ENCODE assay signal across 9 cellular contexts in the genomic region with DNA sequence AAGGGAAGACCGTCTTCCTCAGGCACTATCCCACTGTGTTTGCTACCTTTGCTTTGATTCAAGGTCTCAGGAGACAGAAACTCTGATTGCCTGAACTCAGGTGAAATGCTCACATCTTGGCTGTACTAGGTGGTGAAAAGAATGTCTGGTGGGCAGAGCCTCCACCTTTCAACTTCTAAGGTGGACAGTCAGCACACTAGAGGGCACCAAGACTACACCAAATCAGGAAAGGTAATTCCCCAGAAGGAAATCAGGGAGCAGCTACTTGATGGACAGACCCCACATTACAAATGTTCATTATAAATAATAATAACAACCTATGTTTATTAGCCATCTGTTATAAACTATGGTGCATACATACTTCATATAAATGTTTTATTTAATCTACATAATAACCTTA.
DNase-seq lines count a peak whose midpoint lies in the region; ATAC-seq and TF ChIP-seq lines count a peak whose summit lies in the region.
"Had no signal": no experiment of that assay in that cellular context is flagged by ENCODE, and none has a peak within 500 bp of the region (broad histone marks: within the 10 kb centered on the region; RNA-seq: fewer than 3 reads in every experiment).

No MANE protein-coding gene starts in this region.

- H3K4me3 Mint-ChIP-seq in WTC11: no peak overlapping the region
- H3K4me3 Mint-ChIP-seq in activated CD4-positive, alpha-beta T cell treated with anti-CD3 and anti-CD28 coated beads, Interleukin-2, amount 10 ng/mL, durations not matched to agents 7 days and 5 days: no peak overlapping the region

- CTCF ChIA-PET in WTC11 (lab: Charles Lee): interaction anchor here (0.6 to 1.7 kb wide), 29 partner anchors 10 to 687 kb away, joined by 3 to 27 read pairs (median 4); no protein-coding TSS in a partner anchor
- CTCF ChIA-PET in activated CD4-positive, alpha-beta T cell treated with anti-CD3 and anti-CD28 coated beads, Interleukin-2, amount 10 ng/mL, durations not matched to agents 7 days and 5 days (lab: Charles Lee): no interaction called here

- POLR2A ChIA-PET in WTC11 (lab: Charles Lee): no interaction called here
- POLR2A ChIA-PET in activated CD4-positive, alpha-beta T cell treated with anti-CD3 and anti-CD28 coated beads, Interleukin-2, amount 10 ng/mL, durations not matched to agents 7 days and 5 days (lab: Charles Lee): no interaction called here

- no peaks in the 10 kb centered on the region for H3K27me3 Mint-ChIP-seq in WTC11 (ENCODE audit: low read depth)
- H3K27me3 Mint-ChIP-seq in activated CD4-positive, alpha-beta T cell treated with anti-CD3 and anti-CD28 coated beads, Interleukin-2, amount 10 ng/mL, durations not matched to agents 7 days and 5 days: peaks cover 3% of the 10 kb centered on the region

- H3K36me3 Mint-ChIP-seq in WTC11: no peaks in the 10 kb centered on the region
- no peaks in the 10 kb centered on the region for H3K36me3 Mint-ChIP-seq in activated CD4-positive, alpha-beta T cell treated with anti-CD3 and anti-CD28 coated beads, Interleukin-2, amount 10 ng/mL, durations not matched to agents 7 days and 5 days (ENCODE audit: low read depth)

- TF ChIP-seq CTCF in AG09319 (IDR thresholded peaks at IDR 0.05; ENCODE audit: low read depth, low read length): peak; percentile 20
- TF ChIP-seq CTCF in WTC11 (IDR thresholded peaks at IDR 0.05): no peak

- peak; percentile 84 for ATAC-seq in WTC11

- no peaks in the 10 kb centered on the region for H3K9me3 Mint-ChIP-seq in WTC11
- H3K9me3 Mint-ChIP-seq in activated CD4-positive, alpha-beta T cell treated with anti-CD3 and anti-CD28 coated beads, Interleukin-2, amount 10 ng/mL, durations not matched to agents 7 days and 5 days: no peaks in the 10 kb centered on the region

- H3K27ac Mint-ChIP-seq in WTC11: no peak overlapping the region
- no peak overlapping the region for H3K27ac Mint-ChIP-seq in activated CD4-positive, alpha-beta T cell treated with anti-CD3 and anti-CD28 coated beads, Interleukin-2, amount 10 ng/mL, durations not matched to agents 7 days and 5 days

- DNase-seq in AG09319 (ENCODE audit: extremely low read depth, low read depth): no peak
- DNase-seq in HK-2 (ENCODE audit: unreplicated experiment): peak; percentile 6
- peak; percentile 37 for DNase-seq in WTC11 (ENCODE audit: low spot score)
- peak; percentile 70 for DNase-seq in iPS-NIHi7 (ENCODE audit: extremely low spot score)
- no peak for DNase-seq in GDM1 (lab: John Stamatoyannopoulos, UW)
- no peak for DNase-seq in activated CD4-positive, alpha-beta T cell treated with anti-CD3 and anti-CD28 coated beads, Interleukin-2, amount 10 ng/mL, durations not matched to agents 7 days and 5 days
- DNase-seq in T-helper 9 cell: no peak
- no peak for DNase-seq in NCI-H1436 (lab: John Stamatoyannopoulos, UW)
- DNase-seq: NCI-H526 treated with DMSO at 0.1 percent for 48 hours had no signal

- H3K4me1 Mint-ChIP-seq in WTC11: peaks cover 19% of the 10 kb centered on the region
- no peaks in the 10 kb centered on the region for H3K4me1 Mint-ChIP-seq in activated CD4-positive, alpha-beta T cell treated with anti-CD3 and anti-CD28 coated beads, Interleukin-2, amount 10 ng/mL, durations not matched to agents 7 days and 5 days

TF ChIP-seq in WTC11, 78 proteins besides CTCF, POLR2A, EP300 and RAD21:
- TF ChIP-seq NFYB (CRISPR knock-in tag; conservative IDR thresholded peaks at IDR 0.05; ENCODE audit: low read depth) (no peak), IRF2 (CRISPR knock-in tag; IDR thresholded peaks at IDR 0.05; ENCODE audit: borderline replicate concordance, low read depth) (no peak), CBFB (CRISPR knock-in tag; IDR thresholded peaks at IDR 0.05; ENCODE audit: low read depth) (no peak), ZBTB43 (CRISPR knock-in tag; IDR thresholded peaks at IDR 0.05) (no peak), ETV6 (CRISPR knock-in tag; IDR thresholded peaks at IDR 0.05) (no peak), ZNF423 (CRISPR knock-in tag; IDR thresholded peaks at IDR 0.05) (no peak)

Comparison
In these comparisons a context has a peak if more than half of its experiments do, and no peak if none do; other contexts are left out.
1. DNase-seq: peak in HK-2 (single experiment), WTC11 (single experiment) and iPS-NIHi7 (single experiment); none in AG09319 (single experiment), GDM1 (single experiment), activated CD4-positive, alpha-beta T cell treated with anti-CD3 and anti-CD28 coated beads, Interleukin-2, amount 10 ng/mL, durations not matched to agents 7 days and 5 days (single experiment), T-helper 9 cell (single experiment) and NCI-H1436 (single experiment).